Comparison of ENCODE assay signal across 13 cellular contexts in the genomic region with DNA sequence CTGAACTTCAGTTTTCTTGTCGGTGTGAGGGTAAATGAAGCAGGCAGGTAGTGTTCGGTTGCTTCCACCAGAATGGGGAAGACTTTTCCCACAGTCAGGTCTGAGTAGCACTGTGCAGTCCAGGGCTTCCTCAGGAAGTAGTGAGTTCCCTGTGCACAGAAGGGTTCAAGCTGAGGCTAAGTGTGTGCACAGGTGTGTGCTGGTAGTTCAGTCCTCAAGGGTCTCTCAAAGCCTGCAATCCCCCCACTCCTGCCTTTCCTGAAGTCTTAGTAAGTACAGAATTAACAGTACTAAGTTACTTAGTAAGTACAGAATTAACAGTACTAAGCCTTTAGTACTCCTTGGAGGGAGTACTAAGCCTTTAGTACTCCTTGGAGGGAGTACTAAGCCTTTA. TPM values are rescaled to one million over a fixed set of nuclear protein-coding genes. Genes with fewer than 3 reads are reported as not detected.
A peak's percentile ranks its signal among the peaks of the same experiment; 100 is the strongest.
DNase-seq lines count a peak whose midpoint lies in the region; ATAC-seq and TF ChIP-seq lines count a peak whose summit lies in the region.
"Had no signal": no experiment of that assay in that cellular context is flagged by ENCODE, and none has a peak within 500 bp of the region (broad histone marks: within the 10 kb centered on the region; RNA-seq: fewer than 3 reads in every experiment).

No MANE protein-coding gene starts in this region.

- H3K27me3 ChIP-seq in gastroesophageal sphincter (no peaks in the 10 kb centered on the region), neural progenitor cell (no peaks in the 10 kb centered on the region), upper lobe of right lung (no peaks in the 10 kb centered on the region)

- H3K36me3 ChIP-seq in gastroesophageal sphincter (no peaks in the 10 kb centered on the region), neural progenitor cell (no peaks in the 10 kb centered on the region), upper lobe of right lung (no peaks in the 10 kb centered on the region)

- peaks cover 72% of the 10 kb centered on the region for H3K79me2 ChIP-seq in neural progenitor cell (ENCODE audit: low read depth)

- peak overlapping the region; percentile 3 to 72 for H3K4me3 ChIP-seq in gastroesophageal sphincter
- H3K4me3 ChIP-seq in neural progenitor cell: peak overlapping the region; percentile 89
- peak overlapping the region; percentile 58 for H3K4me3 ChIP-seq in upper lobe of right lung

- peaks cover 22% of the 10 kb centered on the region for H3F3A ChIP-seq in neural progenitor cell (ENCODE audit: low read depth)

- peak overlapping the region in 3 of 4 donors; percentile 69 to 76 (median 69) for H3K27ac ChIP-seq in gastroesophageal sphincter
- H3K27ac ChIP-seq in neural progenitor cell: no peak overlapping the region
- peak overlapping the region; percentile 36 for H3K27ac ChIP-seq in upper lobe of right lung
- H3K27ac ChIP-seq: 22Rv1, RWPE1 had no signal

- H3K4me1 ChIP-seq in gastroesophageal sphincter (peaks cover 0 to 92% (median 26%) of the 10 kb centered on the region in 3 donors), neural progenitor cell (peaks cover 27% of the 10 kb centered on the region), upper lobe of right lung (peaks cover 36% of the 10 kb centered on the region)

- no peaks in the 10 kb centered on the region for H3K36me3 Mint-ChIP-seq in activated naive CD8-positive, alpha-beta T cell
- H3K36me3 Mint-ChIP-seq in activated naive CD8-positive, alpha-beta T cell treated with anti-CD3 and anti-CD28 coated beads, Interleukin-2, amount 50 U/mL, for 24 hours (ENCODE audit: low read depth): no peaks in the 10 kb centered on the region
- peaks cover 3% of the 10 kb centered on the region for H3K36me3 Mint-ChIP-seq in neural progenitor cell
- H3K36me3 Mint-ChIP-seq: activated naive CD8-positive, alpha-beta T cell treated with anti-CD3 and anti-CD28 coated beads for 36 hours had no signal

- no peaks in the 10 kb centered on the region for H3K9me3 Mint-ChIP-seq in activated naive CD8-positive, alpha-beta T cell (ENCODE audit: low read depth)
- no peaks in the 10 kb centered on the region for H3K9me3 Mint-ChIP-seq in activated naive CD8-positive, alpha-beta T cell treated with anti-CD3 and anti-CD28 coated beads, Interleukin-2, amount 50 U/mL, for 24 hours
- no peaks in the 10 kb centered on the region for H3K9me3 Mint-ChIP-seq in neural progenitor cell
- H3K9me3 Mint-ChIP-seq: activated naive CD8-positive, alpha-beta T cell treated with anti-CD3 and anti-CD28 coated beads for 36 hours had no signal

- no peak overlapping the region for H3K27ac Mint-ChIP-seq in activated naive CD8-positive, alpha-beta T cell
- H3K27ac Mint-ChIP-seq in activated naive CD8-positive, alpha-beta T cell treated with anti-CD3 and anti-CD28 coated beads, Interleukin-2, amount 50 U/mL, for 24 hours: no peak overlapping the region
- H3K27ac Mint-ChIP-seq in neural progenitor cell: peak overlapping the region; percentile 76
- H3K27ac Mint-ChIP-seq: activated naive CD8-positive, alpha-beta T cell treated with anti-CD3 and anti-CD28 coated beads for 36 hours had no signal

- intact Hi-C loops in upper lobe of right lung (cut with DNase I): no loop called here

- no peak overlapping the region for H3K9ac ChIP-seq in neural progenitor cell

- no peak for DNase-seq in activated naive CD8-positive, alpha-beta T cell treated with anti-CD3 and anti-CD28 coated beads, Interleukin-2, amount 50 U/mL, for 24 hours
- no peak for DNase-seq in neural progenitor cell (ENCODE audit: low spot score)
- no peak for DNase-seq in upper lobe of right lung
- DNase-seq in DMS53 (lab: John Stamatoyannopoulos, UW): no peak
- DNase-seq in SKM-1 treated with dmso at 0.1 percent for 144 hours (lab: John Stamatoyannopoulos, UW; ENCODE audit: unreplicated experiment): no peak
- DNase-seq in HUDEP-2 (lab: John Stamatoyannopoulos, UW; ENCODE audit: unreplicated experiment in 76 of 76): no peak
- DNase-seq: activated CD4-positive, alpha-beta T cell treated with anti-CD3 and anti-CD28 coated beads for 4 hours; activated naive CD8-positive, alpha-beta T cell treated with anti-CD3 and anti-CD28 coated beads for 36 hours; KBM-7 had no signal

- H2AFZ ChIP-seq in neural progenitor cell (replicated peaks): no peak overlapping the region

- peaks cover 31% of the 10 kb centered on the region for H3K27me3 Mint-ChIP-seq in activated naive CD8-positive, alpha-beta T cell
- H3K27me3 Mint-ChIP-seq in activated naive CD8-positive, alpha-beta T cell treated with anti-CD3 and anti-CD28 coated beads, Interleukin-2, amount 50 U/mL, for 24 hours: peaks cover 58% of the 10 kb centered on the region
- H3K27me3 Mint-ChIP-seq in neural progenitor cell (ENCODE audit: insufficient read depth, low read depth): peaks cover 5% of the 10 kb centered on the region

- no peak for TF ChIP-seq CTCF in gastroesophageal sphincter (IDR thresholded peaks at IDR 0.05)
- TF ChIP-seq CTCF in neural progenitor cell (IDR thresholded peaks at IDR 0.05): no peak
- TF ChIP-seq CTCF in upper lobe of right lung (IDR thresholded peaks at IDR 0.05): no peak

- 72 to 80% methylated on average over 1 to 2 of the region's 2 CpGs for WGBS in gastroesophageal sphincter (ENCODE audit: low coverage in 1 of 2), 2 donors

- H3K9me3 ChIP-seq in gastroesophageal sphincter (no peaks in the 10 kb centered on the region), neural progenitor cell (ENCODE audit: low read depth) (no peaks in the 10 kb centered on the region), upper lobe of right lung (no peaks in the 10 kb centered on the region)

- TF ChIP-seq POLR2A in gastroesophageal sphincter (IDR thresholded peaks at IDR 0.05): no peak

- H3K4me3 Mint-ChIP-seq in activated naive CD8-positive, alpha-beta T cell: peak overlapping the region; percentile 62
- H3K4me3 Mint-ChIP-seq in activated naive CD8-positive, alpha-beta T cell treated with anti-CD3 and anti-CD28 coated beads, Interleukin-2, amount 50 U/mL, for 24 hours: no peak overlapping the region
- peak overlapping the region; percentile 92 for H3K4me3 Mint-ChIP-seq in neural progenitor cell

- no peak for TF ChIP-seq EP300 in gastroesophageal sphincter (IDR thresholded peaks at IDR 0.05)

- H4K20me1 ChIP-seq in neural progenitor cell (ENCODE audit: low read depth): peaks cover 65% of the 10 kb centered on the region

- H3K4me2 ChIP-seq in neural progenitor cell: peak overlapping the region; percentile 98

- ATAC-seq in activated naive CD8-positive, alpha-beta T cell treated with anti-CD3 and anti-CD28 coated beads, Interleukin-2, amount 50 U/mL, for 24 hours: no peak
- ATAC-seq in gastroesophageal sphincter (no peak), upper lobe of right lung (no peak)

- peaks cover 16% of the 10 kb centered on the region for H3K4me1 Mint-ChIP-seq in activated naive CD8-positive, alpha-beta T cell (ENCODE audit: low read depth)
- peaks cover 16% of the 10 kb centered on the region for H3K4me1 Mint-ChIP-seq in activated naive CD8-positive, alpha-beta T cell treated with anti-CD3 and anti-CD28 coated beads, Interleukin-2, amount 50 U/mL, for 24 hours
- H3K4me1 Mint-ChIP-seq in neural progenitor cell: peaks cover 64% of the 10 kb centered on the region

RNA-seq across cellular contexts. Expression of gene DAB2IP, which starts 1.4 kb away (rescaled TPM):
- total RNA-seq in gastroesophageal sphincter (10 to 100 TPM; 42.0 to 93.4 (median 47.9) TPM), neural progenitor cell (ENCODE audit: low replicate concordance) (24.3 and 41.7 TPM in 2 replicates), upper lobe of right lung (81.6 TPM)

Comparison
In these comparisons a context has a peak if more than half of its experiments do, and no peak if none do; other contexts are left out.
1. H3K4me3 ChIP-seq: peak in every context shown above with its lines; median percentile 89 in neural progenitor cell; 58 in upper lobe of right lung; 38 in gastroesophageal sphincter.